ENCODE assay signal across 14 cellular contexts in genomic region chr2:189952536-189953109, GRCh38.
A peak's percentile ranks its signal among the peaks of the same experiment; 100 is the strongest.
DNase-seq lines count a peak whose midpoint lies in the region; ATAC-seq and TF ChIP-seq lines count a peak whose summit lies in the region.
"Had no signal": no experiment of that assay in that cellular context is flagged by ENCODE, and none has a peak within 500 bp of the region (broad histone marks: within the 10 kb centered on the region; RNA-seq: fewer than 3 reads in every experiment).

No MANE protein-coding gene starts in this region.

- CTCF ChIA-PET in OCI-LY7 (lab: Charles Lee; ENCODE audit: unreplicated experiment): no interaction called here

- intact Hi-C loops in OCI-LY7 (cut with micrococcal nuclease; ENCODE audit: unreplicated experiment): loop anchor here (2.0 to 5.0 kb wide), 3 partner anchors 170 to 580 kb away; partner anchors contain the start of genes NEMP2, ORMDL1, PMS1 and WDR75
- intact Hi-C loops in stomach (cut with DNase I; ENCODE audit: low total_unique reads): no loop called here

- WGBS in stomach, 5 donors: 79 to 83% (median 81%) methylated on average over 3 of the region's 3 CpGs

- peak overlapping the region; percentile 58 for H3K4me2 ChIP-seq in OCI-LY7 (ENCODE audit: low read length)

- H3K4me1 ChIP-seq in OCI-LY7 (ENCODE audit: insufficient read depth, low read length, poor library complexity, severe bottlenecking) (peaks cover 54% of the 10 kb centered on the region), HAP-1 (no peaks in the 10 kb centered on the region), stomach (no peaks in the 10 kb centered on the region)
- H3K4me1 ChIP-seq: suprapubic skin had no signal

- BruUV-seq in OCI-LY7 (replicated peaks; lab: Mats Ljungman, UMichigan): TSS peak; percentile 86

- H3K9me3 ChIP-seq in OCI-LY7 (ENCODE audit: low read length) (peaks cover 25% of the 10 kb centered on the region), HAP-1 (no peaks in the 10 kb centered on the region), stomach (no peaks in the 10 kb centered on the region)
- H3K9me3 ChIP-seq: suprapubic skin had no signal

- H2AFZ ChIP-seq in OCI-LY7 (ENCODE audit: low read length): peak overlapping the region; percentile 85

- no peak for TF ChIP-seq EP300 in stomach (IDR thresholded peaks at IDR 0.05)

- no peaks in the 10 kb centered on the region for H3K9me2 ChIP-seq in OCI-LY7 (ENCODE audit: insufficient read depth, low read length)

- TF ChIP-seq CTCF in OCI-LY7 (conservative IDR thresholded peaks at IDR 0.05; ENCODE audit: low read length) (no peak), stomach (IDR thresholded peaks at IDR 0.05) (no peak)

- POLR2A ChIA-PET in OCI-LY7 (lab: Charles Lee): interaction anchor here (0.5 to 1.8 kb wide), 8 partner anchors 10 to 1807 kb away, joined by 3 to 9 read pairs (median 3); no protein-coding TSS in a partner anchor

- H4K20me1 ChIP-seq in OCI-LY7 (ENCODE audit: insufficient read depth, low read length): no peaks in the 10 kb centered on the region

- no peaks in the 10 kb centered on the region for H3K79me2 ChIP-seq in OCI-LY7 (ENCODE audit: insufficient read depth, low read depth, low read length)

- H3K36me3 ChIP-seq in OCI-LY7 (ENCODE audit: insufficient read depth, low read length): peaks cover 34% of the 10 kb centered on the region
- no peaks in the 10 kb centered on the region for H3K36me3 ChIP-seq in HAP-1 (replicated peaks)
- no peaks in the 10 kb centered on the region for H3K36me3 ChIP-seq in stomach
- H3K36me3 ChIP-seq: suprapubic skin had no signal

- in situ Hi-C loops in HAP-1 (cut with MboI; ENCODE audit: low sequenced_read_pairs): no loop called here

- DNase-seq in OCI-LY7 (ENCODE audit: low spot score) (peak; percentile 77), NCI-H2029 (lab: John Stamatoyannopoulos, UW) (no peak), HAP-1 (ENCODE audit: low spot score in 2 of 2) (no peak), stomach (no peak)
- DNase-seq in activated effector memory CD4-positive, alpha-beta T cell treated with anti-CD3 and anti-CD28 coated beads, Interleukin-2, amount 50 U/mL, for 16 hours: no peak
- DNase-seq: activated T-cell treated with anti-CD3 and anti-CD28 coated beads for 4 hours, hippocampal formation, natural killer cell, NCI-H1436 treated with DMSO at 0.1 percent for 48 hours had no signal

- H3K4me3 ChIP-seq in OCI-LY7 (ENCODE audit: low read depth, low read length, poor library complexity, severe bottlenecking) (peak overlapping the region; percentile 37), HAP-1 (no peak overlapping the region), stomach (no peak overlapping the region)
- H3K4me3 ChIP-seq: suprapubic skin had no signal

- no peak for TF ChIP-seq POLR2A in stomach (IDR thresholded peaks at IDR 0.05)

- ATAC-seq in GM18499 (IDR thresholded peaks at IDR 0.05; ENCODE audit: insufficient read depth, unreplicated experiment) (peak; percentile 89), GM21390 (IDR thresholded peaks at IDR 0.05; ENCODE audit: unreplicated experiment) (peak; percentile 85), HG03095 (IDR thresholded peaks at IDR 0.05; ENCODE audit: unreplicated experiment) (peak; percentile 90)
- ATAC-seq: natural killer cell, SK-N-SH treated with all-trans-retinoic acid at 6 μM for 48 hours had no signal

- peak overlapping the region; percentile 94 for H3K27ac ChIP-seq in OCI-LY7 (ENCODE audit: low read depth, low read length, poor library complexity, severe bottlenecking)
- H3K27ac ChIP-seq in stomach: no peak overlapping the region
- H3K27ac ChIP-seq: suprapubic skin had no signal

- H3K27me3 ChIP-seq in HAP-1 (ENCODE audit: low read depth) (no peaks in the 10 kb centered on the region; the same call in 1 of the 2 replicates), stomach (no peaks in the 10 kb centered on the region)
- H3K27me3 ChIP-seq: suprapubic skin had no signal
